21 cellular contexts compared by ENCODE assay signal in the genomic region with DNA sequence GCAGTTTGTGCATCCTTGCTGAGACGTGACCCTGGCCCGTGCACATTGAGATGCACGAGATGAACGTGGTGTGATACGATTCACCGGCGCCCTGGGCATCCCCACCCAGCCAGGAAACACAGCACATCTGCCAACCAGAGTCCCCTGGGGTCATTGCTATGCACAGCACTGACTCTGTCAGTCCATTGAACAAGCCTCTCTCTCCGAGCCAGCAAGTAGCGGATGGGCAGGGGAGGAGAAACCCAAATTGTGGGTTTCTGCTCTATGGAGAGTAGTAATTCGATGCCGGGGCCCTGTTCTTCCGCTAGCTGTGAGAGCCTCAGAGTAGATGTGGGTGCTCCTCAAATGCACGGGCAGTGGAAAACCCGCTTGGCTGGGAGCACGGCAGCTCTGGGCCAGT.
DNase-seq lines count a peak whose midpoint lies in the region; ATAC-seq, FAIRE-seq and TF ChIP-seq lines count a peak whose summit lies in the region.
"Had no signal": no experiment of that assay in that cellular context is flagged by ENCODE, and none has a peak within 500 bp of the region (broad histone marks: within the 10 kb centered on the region; RNA-seq: fewer than 3 reads in every experiment).

No MANE protein-coding gene starts in this region.

- POLR2A ChIA-PET in GM12878 (lab: Charles Lee) = no interaction called here

- H3K4me3 ChIP-seq in GM12865 (ENCODE audit: low read depth, low read length) (no peak overlapping the region), GM12878 (no peak overlapping the region)
- H3K4me3 ChIP-seq: HAP-1, SJSA1 had no signal

- TF ChIP-seq POLR2A in GM12878 (IDR thresholded peaks at IDR 0.05; ENCODE audit: low read depth, low read length) = no peak

- CTCF ChIA-PET in GM12878 (lab: Yijun Ruan, JAX) = interaction anchor here (0.7 kb wide), 1 partner anchor 36 kb away, joined by 3 read pairs; no protein-coding TSS in a partner anchor

- RAD21 ChIA-PET in GM12878 (lab: Charles Lee; ENCODE audit: unreplicated experiment) = no interaction called here

- TF ChIP-seq RAD21 in GM12878 (IDR thresholded peaks at IDR 0.05; ENCODE audit: insufficient read depth, low read depth, low read length) = no peak

- no peaks in the 10 kb centered on the region for H3K4me1 ChIP-seq in GM12878 (ENCODE audit: control insufficient read depth, insufficient read depth, low read length)
- H3K4me1 ChIP-seq: HAP-1, SJSA1 had no signal

- in situ Hi-C loops in GM12878 (cut with MboI) = no loop called here
- in situ Hi-C loops in GM13976 (cut with MboI; ENCODE audit: low sequenced_read_pairs, unreplicated experiment) = no loop called here

- TF ChIP-seq EP300 in GM12878 (IDR thresholded peaks at IDR 0.05; ENCODE audit: borderline replicate concordance in 1 of 2, control insufficient read depth in 1 of 2, low read depth in 2 of 2, low read length in 2 of 2) = no peak

- DNase-seq in NCI-H2107 treated with DMSO at 0.1 percent for 48 hours (lab: John Stamatoyannopoulos, UW; ENCODE audit: unreplicated experiment) (peak; percentile 36), NCI-H2107 (lab: John Stamatoyannopoulos, UW) (no peak), GM12865 (ENCODE audit: low read depth) (peak; percentile 11), NCI-H2171 (lab: John Stamatoyannopoulos, UW) (peak; percentile 46), GM12878 (ENCODE audit: low read depth, low spot score) (no peak), RCC 7860 (ENCODE audit: low spot score) (no peak), GM13976 (ENCODE audit: low spot score) (no peak)
- DNase-seq in activated naive CD4-positive, alpha-beta T cell treated with anti-CD3 and anti-CD28 coated beads, Interleukin-2, amount 50 U/mL, for 16 hours = no peak
- DNase-seq: CD4-positive, alpha-beta T cell; DMS53; HFFc6; IMR-90; KG1; MM.1S; NCI-H2029 treated with DMSO at 0.1 percent for 48 hours; NCI-H226; NCI-H510A; NCI-H69 had no signal

- ATAC-seq in GM12878 = peak; percentile 21; the same call in 2 of the 3 replicates

- H3K4me2 ChIP-seq in GM12878 (ENCODE audit: control insufficient read depth, insufficient read depth) = no peak overlapping the region

- H2AFZ ChIP-seq in GM12878 (ENCODE audit: control insufficient read depth, low read depth, low read length) = no peak overlapping the region

- SMC1A ChIA-PET in GM12878 (lab: Charles Lee; ENCODE audit: uncharacterized antibody, unreplicated experiment) = no interaction called here

- H3K36me3 ChIP-seq in GM12878 (ENCODE audit: control insufficient read depth in 2 of 2, insufficient read depth in 2 of 2, low read length in 1 of 2) = no peaks in the 10 kb centered on the region
- H3K36me3 ChIP-seq: HAP-1, SJSA1 had no signal

- no peak overlapping the region for H3K9ac ChIP-seq in GM12878 (ENCODE audit: control insufficient read depth, insufficient read depth, low read length)

- H3K27me3 ChIP-seq in GM12878 (replicated peaks in 1 of 2; ENCODE audit: control insufficient read depth in 2 of 2, insufficient read depth in 2 of 2, low read length in 1 of 2) = peaks cover 0 to 1% of the 10 kb centered on the region in 2 experiments; a peak in 2 of 4 replicates

- intact Hi-C loops in GM12878 (cut with micrococcal nuclease; ENCODE audit: unreplicated experiment) = no loop called here

- no peak overlapping the region for H3K27ac ChIP-seq in GM12878 (ENCODE audit: control insufficient read depth, insufficient read depth)
- H3K27ac ChIP-seq: 22Rv1, SJSA1 had no signal

- BruUV-seq in GM12878 (replicated peaks; lab: Mats Ljungman, UMichigan) = no TSS peak

- no peaks in the 10 kb centered on the region; the same call in 2 of the 3 replicates for H3K9me3 ChIP-seq in GM12878 (replicated peaks; ENCODE audit: control insufficient read depth, insufficient read depth, low read length)
- H3K9me3 ChIP-seq: HAP-1, SJSA1 had no signal

- FAIRE-seq in GM12878 (lab: Jason Lieb, UNC) (no peak), RCC 7860 (lab: Jason Lieb, UNC) (no peak)

- H4K20me1 ChIP-seq in GM12878 (ENCODE audit: control insufficient read depth, insufficient read depth) = no peaks in the 10 kb centered on the region

- H3K79me2 ChIP-seq in GM12878 (ENCODE audit: control insufficient read depth, insufficient read depth, low read length) = no peaks in the 10 kb centered on the region

- under 1% methylated on average over 15 of the region's 15 CpGs for WGBS in GM12878 (ENCODE audit: insufficient coverage, insufficient replicate concordance, low lambda C conversion rate, missing lambda C conversion rate)

- TF ChIP-seq CTCF in GM12865 (IDR thresholded peaks at IDR 0.05; ENCODE audit: insufficient read depth, low read depth, low read length, missing control alignments) (no peak), GM12878 (IDR thresholded peaks at IDR 0.05 in 2 of 3, conservative IDR thresholded peaks at IDR 0.05 in 1 of 3; ENCODE audit: control insufficient read depth in 2 of 3, extremely low read depth in 1 of 3, insufficient read depth in 1 of 3, low read depth in 3 of 3, low read length in 3 of 3) (no peak), GM13976 (IDR thresholded peaks at IDR 0.05; ENCODE audit: borderline replicate concordance, control extremely low read depth, extremely low read depth, insufficient read depth, missing control alignments) (no peak)

TF ChIP-seq in GM12878, 131 proteins besides CTCF, POLR2A, EP300 and RAD21:
- TF ChIP-seq TCF12 (IDR thresholded peaks at IDR 0.05; ENCODE audit: low read depth, low read length) (no peak), CBX3 (IDR thresholded peaks at IDR 0.05; ENCODE audit: borderline replicate concordance, low read depth) (no peak), BHLHE40 (IDR thresholded peaks at IDR 0.05; ENCODE audit: borderline replicate concordance in 1 of 2, low read depth in 2 of 2, low read length in 1 of 2) (peak in 1 of 2 experiments; percentile 76; a peak in 2 of 4 replicates)

Comparison
In these comparisons a context has a peak if more than half of its experiments do, and no peak if none do; other contexts are left out.
1. DNase-seq: peak in NCI-H2107 treated with DMSO at 0.1 percent for 48 hours (single experiment), GM12865 (single experiment) and NCI-H2171 (single experiment); none in NCI-H2107 (single experiment), GM12878 (single experiment), activated naive CD4-positive, alpha-beta T cell treated with anti-CD3 and anti-CD28 coated beads, Interleukin-2, amount 50 U/mL, for 16 hours (single experiment), RCC 7860 (single experiment) and GM13976 (single experiment).